Comparison of ENCODE assay signal across 1 cellular context in the genomic region with DNA sequence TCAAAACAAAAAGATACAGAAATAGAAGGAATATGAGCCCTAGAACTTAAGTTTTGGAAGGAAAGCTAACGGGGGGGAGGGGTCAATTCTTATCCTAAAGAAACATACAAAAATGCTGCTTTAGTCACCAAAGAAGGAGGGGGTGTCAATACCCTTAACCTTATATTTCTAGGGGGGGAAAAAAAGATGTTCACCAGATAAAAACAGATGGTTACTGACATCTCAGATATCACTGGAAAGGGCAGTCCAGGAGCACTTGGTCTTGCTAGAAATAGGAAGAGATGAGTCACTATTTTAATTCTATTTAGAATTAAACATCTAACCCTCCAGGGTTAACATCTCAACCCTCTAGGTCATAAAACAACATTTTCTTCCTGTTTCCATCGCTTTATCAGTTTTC.
TF ChIP-seq lines count a peak whose summit lies in the region.

No MANE protein-coding gene starts in this region.

TF ChIP-seq in K562, 482 proteins besides CTCF, POLR2A, EP300 and RAD21 (continued from another document and continues in another):
- TF ChIP-seq, protein P1, sequence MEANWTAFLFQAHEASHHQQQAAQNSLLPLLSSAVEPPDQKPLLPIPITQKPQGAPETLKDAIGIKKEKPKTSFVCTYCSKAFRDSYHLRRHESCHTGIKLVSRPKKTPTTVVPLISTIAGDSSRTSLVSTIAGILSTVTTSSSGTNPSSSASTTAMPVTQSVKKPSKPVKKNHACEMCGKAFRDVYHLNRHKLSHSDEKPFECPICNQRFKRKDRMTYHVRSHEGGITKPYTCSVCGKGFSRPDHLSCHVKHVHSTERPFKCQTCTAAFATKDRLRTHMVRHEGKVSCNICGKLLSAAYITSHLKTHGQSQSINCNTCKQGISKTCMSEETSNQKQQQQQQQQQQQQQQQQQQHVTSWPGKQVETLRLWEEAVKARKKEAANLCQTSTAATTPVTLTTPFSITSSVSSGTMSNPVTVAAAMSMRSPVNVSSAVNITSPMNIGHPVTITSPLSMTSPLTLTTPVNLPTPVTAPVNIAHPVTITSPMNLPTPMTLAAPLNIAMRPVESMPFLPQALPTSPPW (CRISPR knock-in tag; IDR thresholded peaks at IDR 0.05) = peak; percentile 69
- TF ChIP-seq, protein P2, sequence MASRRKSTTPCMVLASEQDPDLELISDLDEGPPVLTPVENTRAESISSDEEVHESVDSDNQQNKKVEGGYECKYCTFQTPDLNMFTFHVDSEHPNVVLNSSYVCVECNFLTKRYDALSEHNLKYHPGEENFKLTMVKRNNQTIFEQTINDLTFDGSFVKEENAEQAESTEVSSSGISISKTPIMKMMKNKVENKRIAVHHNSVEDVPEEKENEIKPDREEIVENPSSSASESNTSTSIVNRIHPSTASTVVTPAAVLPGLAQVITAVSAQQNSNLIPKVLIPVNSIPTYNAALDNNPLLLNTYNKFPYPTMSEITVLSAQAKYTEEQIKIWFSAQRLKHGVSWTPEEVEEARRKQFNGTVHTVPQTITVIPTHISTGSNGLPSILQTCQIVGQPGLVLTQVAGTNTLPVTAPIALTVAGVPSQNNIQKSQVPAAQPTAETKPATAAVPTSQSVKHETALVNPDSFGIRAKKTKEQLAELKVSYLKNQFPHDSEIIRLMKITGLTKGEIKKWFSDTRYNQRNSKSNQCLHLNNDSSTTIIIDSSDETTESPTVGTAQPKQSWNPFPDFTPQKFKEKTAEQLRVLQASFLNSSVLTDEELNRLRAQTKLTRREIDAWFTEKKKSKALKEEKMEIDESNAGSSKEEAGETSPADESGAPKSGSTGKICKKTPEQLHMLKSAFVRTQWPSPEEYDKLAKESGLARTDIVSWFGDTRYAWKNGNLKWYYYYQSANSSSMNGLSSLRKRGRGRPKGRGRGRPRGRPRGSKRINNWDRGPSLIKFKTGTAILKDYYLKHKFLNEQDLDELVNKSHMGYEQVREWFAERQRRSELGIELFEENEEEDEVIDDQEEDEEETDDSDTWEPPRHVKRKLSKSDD (conservative IDR thresholded peaks at IDR 0.05; ENCODE audit: low read length) = no peak
- TF ChIP-seq, protein P3, sequence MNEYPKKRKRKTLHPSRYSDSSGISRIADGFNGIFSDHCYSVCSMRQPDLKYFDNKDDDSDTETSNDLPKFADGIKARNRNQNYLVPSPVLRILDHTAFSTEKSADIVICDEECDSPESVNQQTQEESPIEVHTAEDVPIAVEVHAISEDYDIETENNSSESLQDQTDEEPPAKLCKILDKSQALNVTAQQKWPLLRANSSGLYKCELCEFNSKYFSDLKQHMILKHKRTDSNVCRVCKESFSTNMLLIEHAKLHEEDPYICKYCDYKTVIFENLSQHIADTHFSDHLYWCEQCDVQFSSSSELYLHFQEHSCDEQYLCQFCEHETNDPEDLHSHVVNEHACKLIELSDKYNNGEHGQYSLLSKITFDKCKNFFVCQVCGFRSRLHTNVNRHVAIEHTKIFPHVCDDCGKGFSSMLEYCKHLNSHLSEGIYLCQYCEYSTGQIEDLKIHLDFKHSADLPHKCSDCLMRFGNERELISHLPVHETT (CRISPR knock-in tag; conservative IDR thresholded peaks at IDR 0.05 in 1 of 2, IDR thresholded peaks at IDR 0.05 in 1 of 2) = no peak
- TF ChIP-seq, protein P4, sequence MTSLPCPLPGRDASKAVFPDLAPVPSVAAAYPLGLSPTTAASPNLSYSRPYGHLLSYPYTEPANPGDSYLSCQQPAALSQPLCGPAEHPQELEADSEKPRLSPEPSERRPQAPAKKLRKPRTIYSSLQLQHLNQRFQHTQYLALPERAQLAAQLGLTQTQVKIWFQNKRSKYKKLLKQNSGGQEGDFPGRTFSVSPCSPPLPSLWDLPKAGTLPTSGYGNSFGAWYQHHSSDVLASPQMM (CRISPR knock-in tag; IDR thresholded peaks at IDR 0.05) = no peak
- TF ChIP-seq CHD2 (IDR thresholded peaks at IDR 0.05; ENCODE audit: low read depth, low read length) (no peak), GTF2E2 (tag; IDR thresholded peaks at IDR 0.05) (no peak), ARHGAP35 (IDR thresholded peaks at IDR 0.05; ENCODE audit: partially characterized antibody) (no peak), GATAD2B (IDR thresholded peaks at IDR 0.05; ENCODE audit: borderline replicate concordance) (no peak), TAL1 (IDR thresholded peaks at IDR 0.05) (peak; percentile 79), CREBBP (IDR thresholded peaks at IDR 0.05; ENCODE audit: low read depth, low read length) (no peak), SMC3 (conservative IDR thresholded peaks at IDR 0.05; ENCODE audit: insufficient read depth, low read depth, low read length) (no peak), ETV5 (CRISPR knock-in tag; IDR thresholded peaks at IDR 0.05; ENCODE audit: low read depth) (no peak), ZNF507 (tag; conservative IDR thresholded peaks at IDR 0.05) (no peak), MEIS2 (IDR thresholded peaks at IDR 0.05; ENCODE audit: partially characterized antibody) (no peak), STAT5A (IDR thresholded peaks at IDR 0.05; ENCODE audit: borderline replicate concordance, low read length) (peak; percentile 39; the same call in 1 of the 2 replicates), ZNF384 (IDR thresholded peaks at IDR 0.05; ENCODE audit: low read depth, low read length) (no peak), RFX5 (IDR thresholded peaks at IDR 0.05; ENCODE audit: low read depth, low read length) (no peak), KDM2B (CRISPR knock-in tag; IDR thresholded peaks at IDR 0.05) (no peak), RBM25 (IDR thresholded peaks at IDR 0.05; ENCODE audit: low read depth, low read length, severe bottlenecking) (no peak), CBFA2T3 (IDR thresholded peaks at IDR 0.05) (peak; percentile 92), HDAC3 (IDR thresholded peaks at IDR 0.05; ENCODE audit: borderline replicate concordance, partially characterized antibody) (no peak), TEAD4 (IDR thresholded peaks at IDR 0.05; ENCODE audit: low read length) (peak; percentile 86), TEAD4 (CRISPR knock-in tag; IDR thresholded peaks at IDR 0.05; ENCODE audit: borderline replicate concordance) (no peak), POU5F1 (IDR thresholded peaks at IDR 0.05; ENCODE audit: borderline replicate concordance, low read depth, low read length, partially characterized antibody) (no peak), ZNF431 (CRISPR knock-in tag; IDR thresholded peaks at IDR 0.05) (no peak), SIRT6 (IDR thresholded peaks at IDR 0.05; ENCODE audit: low read depth, low read length) (no peak), CSDE1 (IDR thresholded peaks at IDR 0.05) (no peak), SRF (CRISPR knock-in tag; IDR thresholded peaks at IDR 0.05) (no peak), SREBF1 (IDR thresholded peaks at IDR 0.05; ENCODE audit: borderline replicate concordance, low read depth, low read length) (no peak), NCOR1 (IDR thresholded peaks at IDR 0.05) (peak; percentile 83), NONO (IDR thresholded peaks at IDR 0.05; ENCODE audit: low read depth in 2 of 2, low read length in 1 of 2) (no peak), CBFA2T2 (conservative IDR thresholded peaks at IDR 0.05) (peak; percentile 83), MCM5 (IDR thresholded peaks at IDR 0.05; ENCODE audit: low read depth) (no peak), ZNF282 (CRISPR knock-in tag; IDR thresholded peaks at IDR 0.05) (no peak), ZNF77 (CRISPR knock-in tag; IDR thresholded peaks at IDR 0.05) (no peak), ZBED1 (IDR thresholded peaks at IDR 0.05) (no peak), ZNF134 (CRISPR knock-in tag; conservative IDR thresholded peaks at IDR 0.05) (no peak), NFIC (IDR thresholded peaks at IDR 0.05) (peak; percentile 53), COPS2 (conservative IDR thresholded peaks at IDR 0.05) (no peak), CREM (IDR thresholded peaks at IDR 0.05; ENCODE audit: low read depth) (0 out of 2 replicates have a peak, but pooled peaks have one; percentile 4)
- TF ChIP-seq, protein P5, sequence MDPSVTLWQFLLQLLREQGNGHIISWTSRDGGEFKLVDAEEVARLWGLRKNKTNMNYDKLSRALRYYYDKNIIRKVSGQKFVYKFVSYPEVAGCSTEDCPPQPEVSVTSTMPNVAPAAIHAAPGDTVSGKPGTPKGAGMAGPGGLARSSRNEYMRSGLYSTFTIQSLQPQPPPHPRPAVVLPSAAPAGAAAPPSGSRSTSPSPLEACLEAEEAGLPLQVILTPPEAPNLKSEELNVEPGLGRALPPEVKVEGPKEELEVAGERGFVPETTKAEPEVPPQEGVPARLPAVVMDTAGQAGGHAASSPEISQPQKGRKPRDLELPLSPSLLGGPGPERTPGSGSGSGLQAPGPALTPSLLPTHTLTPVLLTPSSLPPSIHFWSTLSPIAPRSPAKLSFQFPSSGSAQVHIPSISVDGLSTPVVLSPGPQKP (CRISPR knock-in tag; IDR thresholded peaks at IDR 0.05) = no peak
- TF ChIP-seq, protein P6, sequence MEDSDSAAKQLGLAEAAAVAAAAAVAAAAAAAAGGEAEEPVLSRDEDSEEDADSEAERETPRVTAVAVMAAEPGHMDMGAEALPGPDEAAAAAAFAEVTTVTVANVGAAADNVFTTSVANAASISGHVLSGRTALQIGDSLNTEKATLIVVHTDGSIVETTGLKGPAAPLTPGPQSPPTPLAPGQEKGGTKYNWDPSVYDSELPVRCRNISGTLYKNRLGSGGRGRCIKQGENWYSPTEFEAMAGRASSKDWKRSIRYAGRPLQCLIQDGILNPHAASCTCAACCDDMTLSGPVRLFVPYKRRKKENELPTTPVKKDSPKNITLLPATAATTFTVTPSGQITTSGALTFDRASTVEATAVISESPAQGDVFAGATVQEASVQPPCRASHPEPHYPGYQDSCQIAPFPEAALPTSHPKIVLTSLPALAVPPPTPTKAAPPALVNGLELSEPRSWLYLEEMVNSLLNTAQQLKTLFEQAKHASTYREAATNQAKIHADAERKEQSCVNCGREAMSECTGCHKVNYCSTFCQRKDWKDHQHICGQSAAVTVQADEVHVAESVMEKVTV (CRISPR knock-in tag; IDR thresholded peaks at IDR 0.05) = no peak
- TF ChIP-seq, protein P7, sequence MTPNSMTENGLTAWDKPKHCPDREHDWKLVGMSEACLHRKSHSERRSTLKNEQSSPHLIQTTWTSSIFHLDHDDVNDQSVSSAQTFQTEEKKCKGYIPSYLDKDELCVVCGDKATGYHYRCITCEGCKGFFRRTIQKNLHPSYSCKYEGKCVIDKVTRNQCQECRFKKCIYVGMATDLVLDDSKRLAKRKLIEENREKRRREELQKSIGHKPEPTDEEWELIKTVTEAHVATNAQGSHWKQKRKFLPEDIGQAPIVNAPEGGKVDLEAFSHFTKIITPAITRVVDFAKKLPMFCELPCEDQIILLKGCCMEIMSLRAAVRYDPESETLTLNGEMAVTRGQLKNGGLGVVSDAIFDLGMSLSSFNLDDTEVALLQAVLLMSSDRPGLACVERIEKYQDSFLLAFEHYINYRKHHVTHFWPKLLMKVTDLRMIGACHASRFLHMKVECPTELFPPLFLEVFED (CRISPR knock-in tag; conservative IDR thresholded peaks at IDR 0.05) = no peak
- TF ChIP-seq, protein P8, sequence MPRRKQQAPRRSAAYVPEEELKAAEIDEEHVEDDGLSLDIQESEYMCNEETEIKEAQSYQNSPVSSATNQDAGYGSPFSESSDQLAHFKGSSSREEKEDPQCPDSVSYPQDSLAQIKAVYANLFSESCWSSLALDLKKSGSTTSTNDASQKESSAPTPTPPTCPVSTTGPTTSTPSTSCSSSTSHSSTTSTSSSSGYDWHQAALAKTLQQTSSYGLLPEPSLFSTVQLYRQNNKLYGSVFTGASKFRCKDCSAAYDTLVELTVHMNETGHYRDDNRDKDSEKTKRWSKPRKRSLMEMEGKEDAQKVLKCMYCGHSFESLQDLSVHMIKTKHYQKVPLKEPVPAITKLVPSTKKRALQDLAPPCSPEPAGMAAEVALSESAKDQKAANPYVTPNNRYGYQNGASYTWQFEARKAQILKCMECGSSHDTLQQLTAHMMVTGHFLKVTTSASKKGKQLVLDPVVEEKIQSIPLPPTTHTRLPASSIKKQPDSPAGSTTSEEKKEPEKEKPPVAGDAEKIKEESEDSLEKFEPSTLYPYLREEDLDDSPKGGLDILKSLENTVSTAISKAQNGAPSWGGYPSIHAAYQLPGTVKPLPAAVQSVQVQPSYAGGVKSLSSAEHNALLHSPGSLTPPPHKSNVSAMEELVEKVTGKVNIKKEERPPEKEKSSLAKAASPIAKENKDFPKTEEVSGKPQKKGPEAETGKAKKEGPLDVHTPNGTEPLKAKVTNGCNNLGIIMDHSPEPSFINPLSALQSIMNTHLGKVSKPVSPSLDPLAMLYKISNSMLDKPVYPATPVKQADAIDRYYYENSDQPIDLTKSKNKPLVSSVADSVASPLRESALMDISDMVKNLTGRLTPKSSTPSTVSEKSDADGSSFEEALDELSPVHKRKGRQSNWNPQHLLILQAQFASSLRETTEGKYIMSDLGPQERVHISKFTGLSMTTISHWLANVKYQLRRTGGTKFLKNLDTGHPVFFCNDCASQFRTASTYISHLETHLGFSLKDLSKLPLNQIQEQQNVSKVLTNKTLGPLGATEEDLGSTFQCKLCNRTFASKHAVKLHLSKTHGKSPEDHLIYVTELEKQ (CRISPR knock-in tag; IDR thresholded peaks at IDR 0.05) = no peak
- TF ChIP-seq, protein P9, sequence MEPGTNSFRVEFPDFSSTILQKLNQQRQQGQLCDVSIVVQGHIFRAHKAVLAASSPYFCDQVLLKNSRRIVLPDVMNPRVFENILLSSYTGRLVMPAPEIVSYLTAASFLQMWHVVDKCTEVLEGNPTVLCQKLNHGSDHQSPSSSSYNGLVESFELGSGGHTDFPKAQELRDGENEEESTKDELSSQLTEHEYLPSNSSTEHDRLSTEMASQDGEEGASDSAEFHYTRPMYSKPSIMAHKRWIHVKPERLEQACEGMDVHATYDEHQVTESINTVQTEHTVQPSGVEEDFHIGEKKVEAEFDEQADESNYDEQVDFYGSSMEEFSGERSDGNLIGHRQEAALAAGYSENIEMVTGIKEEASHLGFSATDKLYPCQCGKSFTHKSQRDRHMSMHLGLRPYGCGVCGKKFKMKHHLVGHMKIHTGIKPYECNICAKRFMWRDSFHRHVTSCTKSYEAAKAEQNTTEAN (CRISPR knock-in tag; IDR thresholded peaks at IDR 0.05) = no peak
- TF ChIP-seq, protein P10, sequence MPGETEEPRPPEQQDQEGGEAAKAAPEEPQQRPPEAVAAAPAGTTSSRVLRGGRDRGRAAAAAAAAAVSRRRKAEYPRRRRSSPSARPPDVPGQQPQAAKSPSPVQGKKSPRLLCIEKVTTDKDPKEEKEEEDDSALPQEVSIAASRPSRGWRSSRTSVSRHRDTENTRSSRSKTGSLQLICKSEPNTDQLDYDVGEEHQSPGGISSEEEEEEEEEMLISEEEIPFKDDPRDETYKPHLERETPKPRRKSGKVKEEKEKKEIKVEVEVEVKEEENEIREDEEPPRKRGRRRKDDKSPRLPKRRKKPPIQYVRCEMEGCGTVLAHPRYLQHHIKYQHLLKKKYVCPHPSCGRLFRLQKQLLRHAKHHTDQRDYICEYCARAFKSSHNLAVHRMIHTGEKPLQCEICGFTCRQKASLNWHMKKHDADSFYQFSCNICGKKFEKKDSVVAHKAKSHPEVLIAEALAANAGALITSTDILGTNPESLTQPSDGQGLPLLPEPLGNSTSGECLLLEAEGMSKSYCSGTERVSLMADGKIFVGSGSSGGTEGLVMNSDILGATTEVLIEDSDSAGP (CRISPR knock-in tag; IDR thresholded peaks at IDR 0.05) = no peak
- TF ChIP-seq, protein P11, sequence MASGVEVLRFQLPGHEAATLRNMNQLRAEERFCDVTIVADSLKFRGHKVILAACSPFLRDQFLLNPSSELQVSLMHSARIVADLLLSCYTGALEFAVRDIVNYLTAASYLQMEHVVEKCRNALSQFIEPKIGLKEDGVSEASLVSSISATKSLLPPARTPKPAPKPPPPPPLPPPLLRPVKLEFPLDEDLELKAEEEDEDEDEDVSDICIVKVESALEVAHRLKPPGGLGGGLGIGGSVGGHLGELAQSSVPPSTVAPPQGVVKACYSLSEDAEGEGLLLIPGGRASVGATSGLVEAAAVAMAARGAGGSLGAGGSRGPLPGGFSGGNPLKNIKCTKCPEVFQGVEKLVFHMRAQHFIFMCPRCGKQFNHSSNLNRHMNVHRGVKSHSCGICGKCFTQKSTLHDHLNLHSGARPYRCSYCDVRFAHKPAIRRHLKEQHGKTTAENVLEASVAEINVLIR (CRISPR knock-in tag; IDR thresholded peaks at IDR 0.05) = no peak
